Comparison of ENCODE assay signal across 20 cellular contexts in genomic region chr13:110278859-110279258, GRCh38. TPM values are rescaled to one million over a fixed set of nuclear protein-coding genes. Genes with fewer than 3 reads are reported as not detected.
"Had no signal": no experiment of that assay in that cellular context is flagged by ENCODE, and none has a peak within 500 bp of the region (broad histone marks: within the 10 kb centered on the region; RNA-seq: fewer than 3 reads in every experiment).

No MANE protein-coding gene starts in this region.

- H3K4me1 Mint-ChIP-seq: activated B cell treated with CpG ODN at 0.5 μM for 24 hours; activated CD4-positive, alpha-beta T cell treated with anti-CD3 and anti-CD28 coated beads, Interleukin-2, amount 10 ng/mL, durations not matched to agents 7 days and 5 days; T-helper 17 cell had no signal

- H3K4me3 ChIP-seq: K562 had no signal

- H3K36me3 Mint-ChIP-seq: activated CD4-positive, alpha-beta memory T cell treated with anti-CD3 and anti-CD28 coated beads for 36 hours; activated naive CD8-positive, alpha-beta T cell treated with anti-CD3 and anti-CD28 coated beads, Interleukin-2, amount 10 ng/mL, durations not matched to agents 7 days and 5 days had no signal

- H3K4me3 Mint-ChIP-seq: activated B cell treated with CpG ODN at 0.5 μM for 24 hours; activated CD4-positive, alpha-beta memory T cell treated with anti-CD3 and anti-CD28 coated beads for 36 hours; activated CD4-positive, alpha-beta T cell treated with anti-CD3 and anti-CD28 coated beads, Interleukin-2, amount 10 ng/mL, durations not matched to agents 7 days and 5 days; activated naive CD8-positive, alpha-beta T cell treated with anti-CD3 and anti-CD28 coated beads, Interleukin-2, amount 10 ng/mL, durations not matched to agents 7 days and 5 days; T-helper 17 cell had no signal

- H3K27me3 Mint-ChIP-seq: activated B cell treated with CpG ODN at 0.5 μM for 24 hours had no signal

- H3K27ac Mint-ChIP-seq: activated B cell treated with CpG ODN at 0.5 μM for 24 hours; activated CD4-positive, alpha-beta memory T cell treated with anti-CD3 and anti-CD28 coated beads for 36 hours; activated CD4-positive, alpha-beta T cell treated with anti-CD3 and anti-CD28 coated beads, Interleukin-2, amount 10 ng/mL, durations not matched to agents 7 days and 5 days; activated naive CD8-positive, alpha-beta T cell treated with anti-CD3 and anti-CD28 coated beads, Interleukin-2, amount 10 ng/mL, durations not matched to agents 7 days and 5 days; T-helper 17 cell had no signal

- ATAC-seq: K562, T-helper 17 cell had no signal

- DNase-seq: activated B cell treated with CpG ODN at 0.5 μM for 24 hours; activated CD4-positive, alpha-beta memory T cell treated with anti-CD3 and anti-CD28 coated beads for 36 hours; activated CD4-positive, alpha-beta T cell treated with anti-CD3 and anti-CD28 coated beads, Interleukin-2, amount 10 ng/mL, durations not matched to agents 7 days and 5 days; activated CD8-positive, alpha-beta memory T cell treated with anti-CD3 and anti-CD28 coated beads, Interleukin-2, amount 50 U/mL, for 4 hours; activated naive CD4-positive, alpha-beta T cell treated with anti-CD3 and anti-CD28 coated beads, Interleukin-2, amount 50 U/mL, for 16 hours; activated naive CD8-positive, alpha-beta T cell treated with anti-CD3 and anti-CD28 coated beads, Interleukin-2, amount 10 ng/mL, durations not matched to agents 7 days and 5 days; activated T-cell treated with anti-CD3 and anti-CD28 coated beads, Interleukin-2, amount 50 U/mL, for 1 hour; aorta; Karpas-422; NCI-H1048; NCI-H1930; NCI-H2171; NCI-H226; NCI-H526 treated with DMSO at 0.1 percent for 48 hours; NCI-H82; SIG-M5; T-helper 17 cell; T-helper 9 cell had no signal

- H3K9me3 Mint-ChIP-seq: activated B cell treated with CpG ODN at 0.5 μM for 24 hours; activated CD4-positive, alpha-beta memory T cell treated with anti-CD3 and anti-CD28 coated beads for 36 hours; activated CD4-positive, alpha-beta T cell treated with anti-CD3 and anti-CD28 coated beads, Interleukin-2, amount 10 ng/mL, durations not matched to agents 7 days and 5 days; activated naive CD8-positive, alpha-beta T cell treated with anti-CD3 and anti-CD28 coated beads, Interleukin-2, amount 10 ng/mL, durations not matched to agents 7 days and 5 days had no signal

RNA-seq across cellular contexts. Expression of gene COL4A1, which starts 28.1 kb away (rescaled TPM):
- total RNA-seq: activated B cell treated with CpG ODN at 0.5 μM for 24 hours; activated CD4-positive, alpha-beta memory T cell treated with anti-CD3 and anti-CD28 coated beads for 36 hours; activated CD8-positive, alpha-beta memory T cell treated with anti-CD3 and anti-CD28 coated beads for 36 hours; activated naive CD8-positive, alpha-beta T cell treated with anti-CD3 and anti-CD28 coated beads, Interleukin-2, amount 10 ng/mL, durations not matched to agents 7 days and 5 days had no signal

RNA-seq across cellular contexts. Expression of gene COL4A2, which starts 28.2 kb away (rescaled TPM):
- total RNA-seq: activated B cell treated with CpG ODN at 0.5 μM for 24 hours; activated CD4-positive, alpha-beta memory T cell treated with anti-CD3 and anti-CD28 coated beads for 36 hours; activated CD4-positive, alpha-beta T cell treated with anti-CD3 and anti-CD28 coated beads, Interleukin-2, amount 10 ng/mL, durations not matched to agents 7 days and 5 days; activated CD8-positive, alpha-beta memory T cell treated with anti-CD3 and anti-CD28 coated beads for 36 hours; activated naive CD8-positive, alpha-beta T cell treated with anti-CD3 and anti-CD28 coated beads, Interleukin-2, amount 10 ng/mL, durations not matched to agents 7 days and 5 days had no signal
